In the genomic region with DNA sequence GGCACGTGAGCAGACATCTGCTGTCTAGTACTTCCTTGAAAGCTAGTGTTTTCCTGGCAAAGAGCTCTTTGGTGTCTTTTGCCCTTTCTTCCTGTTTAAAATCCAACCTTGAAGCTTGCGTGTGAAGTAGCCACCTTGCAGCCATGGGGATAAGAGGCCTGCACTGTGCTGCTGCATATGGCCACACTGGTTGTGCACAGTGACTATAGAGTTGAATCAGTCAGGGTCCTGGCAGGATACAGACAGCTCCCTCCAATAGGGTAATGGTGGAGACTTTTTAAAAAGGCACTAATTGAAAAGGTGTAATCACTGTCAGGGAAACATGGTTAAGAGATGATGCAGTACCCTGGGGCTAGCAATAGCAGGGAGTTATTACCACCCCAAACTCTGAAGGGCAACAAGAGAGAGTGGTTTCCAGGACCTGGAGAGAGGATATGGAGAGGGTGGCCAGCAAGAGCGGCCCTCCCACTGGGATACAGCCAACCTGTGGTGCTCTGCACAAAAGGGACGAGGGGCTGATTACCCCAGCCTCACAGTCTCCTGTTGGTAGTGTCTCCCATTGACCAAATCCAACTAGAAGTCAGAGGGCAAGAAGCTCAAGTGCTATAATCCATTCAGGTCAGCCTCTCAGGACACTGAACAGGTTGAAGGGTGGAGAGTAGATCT, we compare ENCODE assay signal across 1 cellular context.
TF ChIP-seq lines count a peak whose summit lies in the region.

No MANE protein-coding gene starts in this region.

TF ChIP-seq in K562, 482 proteins besides CTCF, POLR2A, EP300 and RAD21:
- TF ChIP-seq SNRNP70 (optimal IDR thresholded peaks at IDR 0.05; ENCODE audit: low read depth, low read length) (no peak), ZBTB1 (CRISPR knock-in tag; IDR thresholded peaks at IDR 0.05; ENCODE audit: borderline replicate concordance, low read depth) (no peak), POLR3G (IDR thresholded peaks at IDR 0.05; ENCODE audit: extremely low read depth, insufficient read length, insufficient replicate concordance) (no peak), NFIC (IDR thresholded peaks at IDR 0.05) (peak; percentile 26; the same call in 1 of the 2 replicates), AFF1 (IDR thresholded peaks at IDR 0.05; ENCODE audit: low read depth in 1 of 2, partially characterized antibody in 2 of 2) (peak in 1 of 2 experiments; percentile 80)
TF ChIP-seq in K562: peak in this region for 2.
